In the genomic region with DNA sequence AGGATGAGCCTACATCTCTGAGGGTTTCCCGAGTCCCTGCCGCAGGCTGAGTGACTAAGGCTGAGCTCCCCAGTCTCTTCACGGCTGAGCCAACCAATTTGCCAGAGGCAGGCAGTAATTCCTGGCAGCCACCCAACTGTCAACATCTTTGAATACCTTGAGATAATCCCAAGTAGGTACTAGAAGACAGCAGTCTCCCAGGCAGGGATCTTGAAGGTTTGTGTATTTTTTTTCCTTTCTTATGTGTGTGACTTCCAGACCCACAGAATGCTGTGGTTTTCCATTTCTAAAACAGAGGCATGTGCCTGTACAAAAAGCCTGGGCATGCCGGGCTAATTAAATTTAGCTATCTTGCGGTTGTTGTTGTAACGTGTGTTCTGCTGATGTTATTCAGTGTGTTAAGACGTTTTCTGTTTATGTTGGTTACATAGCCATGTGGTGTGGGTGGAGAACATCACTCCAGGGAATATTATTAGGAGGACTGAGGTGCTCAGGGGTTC, we compare ENCODE assay signal across 20 cellular contexts.
DNase-seq lines count a peak whose midpoint lies in the region; ATAC-seq and TF ChIP-seq lines count a peak whose summit lies in the region.
"Had no signal": no experiment of that assay in that cellular context is flagged by ENCODE, and none has a peak within 500 bp of the region (broad histone marks: within the 10 kb centered on the region; RNA-seq: fewer than 3 reads in every experiment).

No MANE protein-coding gene starts in this region.

- intact Hi-C loops in esophagus squamous epithelium (cut with DNase I): no loop called here

- no peaks in the 10 kb centered on the region for H3K36me3 Mint-ChIP-seq in naive thymus-derived CD8-positive, alpha-beta T cell
- no peaks in the 10 kb centered on the region for H3K36me3 Mint-ChIP-seq in activated naive CD8-positive, alpha-beta T cell treated with anti-CD3 and anti-CD28 coated beads, Interleukin-2, amount 50 U/mL, for 24 hours (ENCODE audit: low read depth)
- H3K36me3 Mint-ChIP-seq: activated naive CD8-positive, alpha-beta T cell treated with anti-CD3 and anti-CD28 coated beads, Interleukin-2, amount 10 ng/mL, durations not matched to agents 7 days and 5 days; CD4-positive, alpha-beta memory T cell had no signal

- CTCF ChIA-PET in GM10248 (lab: Yijun Ruan, JAX): no interaction called here

- H3K4me3 ChIP-seq in HFF-Myc (replicated peaks; ENCODE audit: low read depth, low read length) (no peak overlapping the region), fibroblast of villous mesenchyme (ENCODE audit: low read depth, low read length) (no peak overlapping the region), esophagus squamous epithelium (no peak overlapping the region)
- H3K4me3 ChIP-seq: A549, GM23338, vagina had no signal

- WGBS in esophagus squamous epithelium, 2 donors: 17 to 31% methylated on average over 6 to 7 of the region's 7 CpGs

- H3K9me3 ChIP-seq in esophagus squamous epithelium: no peaks in the 10 kb centered on the region
- H3K9me3 ChIP-seq: A549, vagina had no signal

- H3K4me3 Mint-ChIP-seq in naive thymus-derived CD8-positive, alpha-beta T cell: no peak overlapping the region
- H3K4me3 Mint-ChIP-seq in activated naive CD8-positive, alpha-beta T cell treated with anti-CD3 and anti-CD28 coated beads, Interleukin-2, amount 50 U/mL, for 24 hours: no peak overlapping the region
- H3K4me3 Mint-ChIP-seq: activated naive CD8-positive, alpha-beta T cell treated with anti-CD3 and anti-CD28 coated beads, Interleukin-2, amount 10 ng/mL, durations not matched to agents 7 days and 5 days; activated T-cell treated with anti-CD3 and anti-CD28 coated beads, Interleukin-2, amount 50 U/mL, for 24 hours; CD4-positive, alpha-beta memory T cell; GM23338; nephron progenitor cell had no signal

- POLR2A ChIA-PET in naive thymus-derived CD8-positive, alpha-beta T cell (lab: Charles Lee): no interaction called here
- POLR2A ChIA-PET in GM10248 (lab: Yijun Ruan, JAX): no interaction called here

- no peaks in the 10 kb centered on the region for H3K4me1 Mint-ChIP-seq in naive thymus-derived CD8-positive, alpha-beta T cell
- H3K4me1 Mint-ChIP-seq in activated naive CD8-positive, alpha-beta T cell treated with anti-CD3 and anti-CD28 coated beads, Interleukin-2, amount 50 U/mL, for 24 hours: no peaks in the 10 kb centered on the region
- H3K4me1 Mint-ChIP-seq: activated naive CD8-positive, alpha-beta T cell treated with anti-CD3 and anti-CD28 coated beads, Interleukin-2, amount 10 ng/mL, durations not matched to agents 7 days and 5 days; CD4-positive, alpha-beta memory T cell; GM23338 had no signal

- ATAC-seq in naive thymus-derived CD8-positive, alpha-beta T cell: no peak
- no peak for ATAC-seq in activated naive CD8-positive, alpha-beta T cell treated with anti-CD3 and anti-CD28 coated beads, Interleukin-2, amount 50 U/mL, for 24 hours
- ATAC-seq: A549, GM23338, SK-N-SH treated with all-trans-retinoic acid at 6 μM for 48 hours had no signal

- H3K27ac ChIP-seq in esophagus squamous epithelium: no peak overlapping the region
- H3K27ac ChIP-seq: A549, vagina had no signal

- peak; percentile 4 for DNase-seq in A172 (ENCODE audit: low spot score)
- peak; percentile 46 for DNase-seq in HFF-Myc (ENCODE audit: extremely low read depth, low read depth)
- peak; percentile 22 for DNase-seq in T1000 (lab: John Stamatoyannopoulos, UW)
- DNase-seq in fibroblast of villous mesenchyme (ENCODE audit: low read depth): peak; percentile 21
- no peak for DNase-seq in esophagus squamous epithelium (lab: John Stamatoyannopoulos, UW)
- DNase-seq in naive thymus-derived CD8-positive, alpha-beta T cell: no peak
- DNase-seq in GM10248 (ENCODE audit: extremely low spot score): no peak
- DNase-seq in activated naive CD8-positive, alpha-beta T cell treated with anti-CD3 and anti-CD28 coated beads, Interleukin-2, amount 50 U/mL, for 24 hours: no peak
- DNase-seq: activated CD4-positive, alpha-beta T cell treated with anti-CD3 and anti-CD28 coated beads, Interleukin-2, amount 50 U/mL, for 1 hour; activated naive CD8-positive, alpha-beta T cell treated with anti-CD3 and anti-CD28 coated beads, Interleukin-2, amount 10 ng/mL, durations not matched to agents 7 days and 5 days; activated T-cell treated with anti-CD3 and anti-CD28 coated beads, Interleukin-2, amount 50 U/mL, for 24 hours; CD4-positive, alpha-beta memory T cell; Kasumi-1; NCI-H1417 treated with DMSO at 0.1 percent for 48 hours; NCI-H446; nephron progenitor cell had no signal

- H3K27me3 Mint-ChIP-seq in naive thymus-derived CD8-positive, alpha-beta T cell: peaks cover 1 to 22% (median 10%) of the 10 kb centered on the region in 5 donors
- peaks cover 8% of the 10 kb centered on the region for H3K27me3 Mint-ChIP-seq in activated naive CD8-positive, alpha-beta T cell treated with anti-CD3 and anti-CD28 coated beads, Interleukin-2, amount 50 U/mL, for 24 hours

- H3K4me1 ChIP-seq in esophagus squamous epithelium: peaks cover 0 to 34% (median 7%) of the 10 kb centered on the region in 3 donors
- H3K4me1 ChIP-seq: A549, vagina had no signal

- no peaks in the 10 kb centered on the region for H3K36me3 ChIP-seq in esophagus squamous epithelium
- H3K36me3 ChIP-seq: vagina had no signal

- H3K9me3 Mint-ChIP-seq in naive thymus-derived CD8-positive, alpha-beta T cell: no peaks in the 10 kb centered on the region
- H3K9me3 Mint-ChIP-seq in activated naive CD8-positive, alpha-beta T cell treated with anti-CD3 and anti-CD28 coated beads, Interleukin-2, amount 50 U/mL, for 24 hours: no peaks in the 10 kb centered on the region
- H3K9me3 Mint-ChIP-seq: activated naive CD8-positive, alpha-beta T cell treated with anti-CD3 and anti-CD28 coated beads, Interleukin-2, amount 10 ng/mL, durations not matched to agents 7 days and 5 days; activated T-cell treated with anti-CD3 and anti-CD28 coated beads, Interleukin-2, amount 50 U/mL, for 24 hours; GM23338; nephron progenitor cell had no signal

- no peak for TF ChIP-seq CTCF in HFF-Myc (IDR thresholded peaks at IDR 0.05; ENCODE audit: low read depth, low read length, missing control alignments)
- TF ChIP-seq CTCF in fibroblast of villous mesenchyme (IDR thresholded peaks at IDR 0.05; ENCODE audit: insufficient read depth, low read depth, low read length): no peak
- TF ChIP-seq CTCF in esophagus squamous epithelium (IDR thresholded peaks at IDR 0.05): no peak
- no peak for TF ChIP-seq CTCF in GM10248 (IDR thresholded peaks at IDR 0.05; ENCODE audit: control extremely low read depth, extremely low read depth, low read depth, missing control alignments)

- H3K27ac Mint-ChIP-seq in naive thymus-derived CD8-positive, alpha-beta T cell: peak overlapping the region in 1 of 10 donors; percentile 29
- H3K27ac Mint-ChIP-seq in activated naive CD8-positive, alpha-beta T cell treated with anti-CD3 and anti-CD28 coated beads, Interleukin-2, amount 50 U/mL, for 24 hours: no peak overlapping the region
- H3K27ac Mint-ChIP-seq: activated naive CD8-positive, alpha-beta T cell treated with anti-CD3 and anti-CD28 coated beads, Interleukin-2, amount 10 ng/mL, durations not matched to agents 7 days and 5 days; activated T-cell treated with anti-CD3 and anti-CD28 coated beads, Interleukin-2, amount 50 U/mL, for 24 hours; CD4-positive, alpha-beta memory T cell; GM23338; nephron progenitor cell had no signal

- H3K27me3 ChIP-seq in esophagus squamous epithelium: peaks cover 0 to 88% (median 0%) of the 10 kb centered on the region in 4 donors
- H3K27me3 ChIP-seq: vagina had no signal

- TF ChIP-seq POLR2A in esophagus squamous epithelium (IDR thresholded peaks at IDR 0.05): no peak

Comparison
In these comparisons a context has a peak if more than half of its experiments do, and no peak if none do; other contexts are left out.
1. DNase-seq: peak in A172 (single experiment), HFF-Myc (single experiment), T1000 (single experiment) and fibroblast of villous mesenchyme (single experiment); none in esophagus squamous epithelium (single experiment), naive thymus-derived CD8-positive, alpha-beta T cell (0 of 10), GM10248 (single experiment) and activated naive CD8-positive, alpha-beta T cell treated with anti-CD3 and anti-CD28 coated beads, Interleukin-2, amount 50 U/mL, for 24 hours (single experiment).